Comparison of ENCODE assay signal across 26 cellular contexts in genomic region chr7:83486536-83486935, GRCh38.
A peak's percentile ranks its signal among the peaks of the same experiment; 100 is the strongest.
DNase-seq lines count a peak whose midpoint lies in the region; ATAC-seq and TF ChIP-seq lines count a peak whose summit lies in the region.
"Had no signal": no experiment of that assay in that cellular context is flagged by ENCODE, and none has a peak within 500 bp of the region (broad histone marks: within the 10 kb centered on the region; RNA-seq: fewer than 3 reads in every experiment).

No MANE protein-coding gene starts in this region.

- intact Hi-C loops in A673 (cut with micrococcal nuclease; ENCODE audit: unreplicated experiment): no loop called here

- POLR2A ChIA-PET in RWPE1 (lab: Yijun Ruan, JAX; ENCODE audit: low non-redundant PET) (no interaction called here), A673 (lab: Charles Lee; ENCODE audit: low non-redundant PET) (no interaction called here)

- no peaks in the 10 kb centered on the region for H3K9me3 ChIP-seq in HAP-1
- no peaks in the 10 kb centered on the region for H3K9me3 ChIP-seq in A673 (ENCODE audit: low read depth, low read length, poor library complexity, severe bottlenecking)

- DNase-seq in NCI-H2171 treated with DMSO at 0.1 percent for 48 hours (lab: John Stamatoyannopoulos, UW) (peak; percentile 17), NCI-H2171 (lab: John Stamatoyannopoulos, UW) (no peak), RWPE1 (ENCODE audit: low spot score) (peak; percentile 41), HAP-1 (ENCODE audit: low spot score in 2 of 2) (no peak), A673 (ENCODE audit: low spot score) (no peak), retina (no peak), AG20443 (ENCODE audit: low spot score) (no peak)
- DNase-seq: AML-193; C1 segment of cervical spinal cord; Calu3; CD8-positive, alpha-beta memory T cell; GDM1; H7; HFFc6; MM.1S; NCI-H1092; NCI-H1436; NCI-H1930; NCI-H524 treated with DMSO at 0.1 percent for 48 hours; NCI-H82; SHP77 treated with DMSO at 0.1 percent for 48 hours; SW 1271 had no signal

- no peaks in the 10 kb centered on the region for H3K27me3 ChIP-seq in HAP-1 (ENCODE audit: low read depth)
- peaks cover 52% of the 10 kb centered on the region for H3K27me3 ChIP-seq in A673 (replicated peaks; ENCODE audit: insufficient read depth, low read depth, low read length, poor library complexity)

- no TSS peak for BruUV-seq in A673 (replicated peaks; lab: Mats Ljungman, UMichigan)

- ATAC-seq in esophagus mucosa: peak; percentile 87
- ATAC-seq: K562 had no signal

- H3K27ac ChIP-seq in RWPE1 (no peak overlapping the region), A673 (ENCODE audit: low read depth, low read length, poor library complexity, severe bottlenecking) (no peak overlapping the region)
- H3K27ac ChIP-seq: 22Rv1, SK-N-MC had no signal

- CTCF ChIA-PET in RWPE1 (lab: Yijun Ruan, JAX): interaction anchor here (0.5 to 0.7 kb wide), 2 partner anchors 11 to 1699 kb away, joined by 3 to 7 read pairs; no protein-coding TSS in a partner anchor
- CTCF ChIA-PET in A673 (lab: Charles Lee): no interaction called here

- in situ Hi-C loops in HAP-1 (cut with MboI; ENCODE audit: low sequenced_read_pairs): no loop called here

- H3K4me1 ChIP-seq in HAP-1 (no peaks in the 10 kb centered on the region), A673 (ENCODE audit: insufficient read depth, low read length, poor library complexity, severe bottlenecking) (no peaks in the 10 kb centered on the region)

- TF ChIP-seq CTCF in RWPE1 (conservative IDR thresholded peaks at IDR 0.05; ENCODE audit: low read depth) (no peak), A673 (conservative IDR thresholded peaks at IDR 0.05; ENCODE audit: low read depth, low read length) (no peak)

- no peak overlapping the region for H3K4me3 ChIP-seq in HAP-1
- no peak overlapping the region for H3K4me3 ChIP-seq in A673 (ENCODE audit: low read depth, low read length, poor library complexity, severe bottlenecking)
- H3K4me3 ChIP-seq: K562, SK-N-MC had no signal

- H3K36me3 ChIP-seq in HAP-1 (replicated peaks) (no peaks in the 10 kb centered on the region), A673 (ENCODE audit: insufficient read depth, low read length, poor library complexity, severe bottlenecking) (no peaks in the 10 kb centered on the region)

Comparison
In these comparisons a context has a peak if more than half of its experiments do, and no peak if none do; other contexts are left out.
1. DNase-seq: peak in NCI-H2171 treated with DMSO at 0.1 percent for 48 hours (single experiment) and RWPE1 (single experiment); none in NCI-H2171 (single experiment), HAP-1 (0 of 2), A673 (single experiment), retina (single experiment) and AG20443 (single experiment).